Comparison of ENCODE assay signal across 8 cellular contexts in the genomic region with DNA sequence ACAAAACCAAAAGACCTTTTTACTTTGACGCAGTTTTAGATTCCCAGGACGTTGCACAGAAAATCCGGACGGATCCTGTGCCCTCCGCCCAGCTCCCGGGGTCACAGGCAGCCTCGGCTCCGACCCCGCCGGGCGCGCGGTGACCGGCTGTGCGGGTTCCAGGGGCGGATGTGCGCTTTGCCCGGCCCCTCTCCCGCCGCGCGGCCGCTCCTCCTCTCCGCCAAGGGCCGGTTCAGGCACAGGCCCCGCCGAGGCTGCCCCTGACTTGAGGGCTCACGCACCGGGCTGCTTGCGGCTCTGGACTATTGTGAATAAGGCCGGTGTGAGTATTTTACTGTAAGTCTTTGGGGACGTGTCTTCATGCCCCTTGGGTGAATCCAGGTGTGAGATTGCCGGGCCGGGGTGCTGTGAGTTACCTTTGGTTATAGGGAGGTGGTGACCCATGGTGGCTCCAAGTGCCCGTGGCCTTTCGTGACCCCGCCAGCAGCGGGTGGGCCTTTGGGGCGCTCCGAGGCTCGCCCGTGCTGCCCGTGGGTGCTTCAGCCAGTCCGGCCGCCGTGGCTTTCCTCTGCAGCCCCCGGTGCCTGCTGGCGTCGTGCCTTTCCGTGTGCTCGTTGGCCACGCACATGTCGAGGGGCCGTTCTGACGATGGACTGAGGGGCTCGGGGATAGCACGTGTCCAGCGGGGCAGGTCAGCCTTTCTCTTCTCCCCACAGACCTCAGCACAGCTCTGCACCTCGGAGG. TPM values are rescaled to one million over a fixed set of nuclear protein-coding genes. Genes with fewer than 3 reads are reported as not detected.
DNase-seq lines count a peak whose midpoint lies in the region; TF ChIP-seq lines count a peak whose summit lies in the region.

No MANE protein-coding gene starts in this region.

- no peak overlapping the region for H3K27ac Mint-ChIP-seq in glutamatergic neuron (ENCODE audit: unreplicated experiment)

- no peaks in the 10 kb centered on the region for H4K20me1 ChIP-seq in SU-DHL-6 (ENCODE audit: low read depth, low read length)

- H3K27ac ChIP-seq in SU-DHL-6 (ENCODE audit: low read depth, low read length) (no peak overlapping the region), rectal smooth muscle tissue (ENCODE audit: low read depth, low read length) (peak overlapping the region; percentile 7)

- no peak for TF ChIP-seq CTCF in GM13977 (IDR thresholded peaks at IDR 0.05; ENCODE audit: extremely low read depth, insufficient read depth, missing control alignments)
- TF ChIP-seq CTCF in HFF-Myc (IDR thresholded peaks at IDR 0.05; ENCODE audit: low read depth, low read length, missing control alignments), result no peak
- no peak for TF ChIP-seq CTCF in SU-DHL-6 (IDR thresholded peaks at IDR 0.05; ENCODE audit: insufficient read depth, low read length, poor library complexity, severe bottlenecking)
- no peak for TF ChIP-seq CTCF in glutamatergic neuron (IDR thresholded peaks at IDR 0.05; ENCODE audit: partially characterized antibody, unreplicated experiment)

- H3K4me3 Mint-ChIP-seq in glutamatergic neuron (ENCODE audit: unreplicated experiment), result peak overlapping the region; percentile 84

- H3K27me3 Mint-ChIP-seq in glutamatergic neuron (ENCODE audit: unreplicated experiment), result peaks cover 6% of the 10 kb centered on the region

- peak overlapping the region; percentile 72 for H3K4me2 ChIP-seq in SU-DHL-6 (ENCODE audit: low read depth, low read length, poor library complexity, severe bottlenecking)

- H3K4me1 Mint-ChIP-seq in glutamatergic neuron (ENCODE audit: low read depth, unreplicated experiment), result no peaks in the 10 kb centered on the region

- no peaks in the 10 kb centered on the region for H3K27me3 ChIP-seq in SU-DHL-6 (ENCODE audit: low read length)
- no peaks in the 10 kb centered on the region for H3K27me3 ChIP-seq in rectal smooth muscle tissue (ENCODE audit: control insufficient read depth, insufficient read depth, low read length)

- no peaks in the 10 kb centered on the region for H3K79me2 ChIP-seq in SU-DHL-6 (ENCODE audit: insufficient read depth, low read length)

- H3K4me3 ChIP-seq in HFF-Myc (replicated peaks; ENCODE audit: low read depth, low read length) (peak overlapping the region; percentile 45), SU-DHL-6 (ENCODE audit: insufficient read depth, low read length, poor library complexity, severe bottlenecking) (peak overlapping the region; percentile 55), rectal smooth muscle tissue (ENCODE audit: low read length) (peak overlapping the region; percentile 46)

- in situ Hi-C loops in GM13977 (cut with MboI; ENCODE audit: low pct_unique_long_range_greater_than_20kb, low sequenced_read_pairs, unreplicated experiment), result no loop called here

- H3F3A ChIP-seq in SU-DHL-6 (ENCODE audit: insufficient read depth), result no peaks in the 10 kb centered on the region

- peak overlapping the region; percentile 53 for H3K9ac ChIP-seq in SU-DHL-6 (ENCODE audit: low read length)
- H3K9ac ChIP-seq in rectal smooth muscle tissue (ENCODE audit: low read length), result peak overlapping the region; percentile 1

- DNase-seq in GM13977 (ENCODE audit: low spot score) (peak; percentile 65), HFF-Myc (ENCODE audit: extremely low read depth, low read depth) (no peak), glutamatergic neuron (peak; percentile 50), NCI-H1105 treated with DMSO at 0.1 percent for 48 hours (lab: John Stamatoyannopoulos, UW) (no peak), epidermal melanocyte (ENCODE audit: insufficient read length, low spot score) (no peak), NOMO-1 treated with dmso at 0.1 percent for 144 hours (lab: John Stamatoyannopoulos, UW; ENCODE audit: unreplicated experiment) (no peak)

- H2AFZ ChIP-seq in SU-DHL-6 (ENCODE audit: low read depth, low read length, severe bottlenecking), result peak overlapping the region; percentile 95

- peaks cover 13% of the 10 kb centered on the region for H3K36me3 Mint-ChIP-seq in glutamatergic neuron (ENCODE audit: unreplicated experiment)

- H3K9me3 ChIP-seq in SU-DHL-6 (ENCODE audit: insufficient read depth, low read length), result peaks cover 12% of the 10 kb centered on the region; the same call in 1 of the 2 replicates

- H3K36me3 ChIP-seq in SU-DHL-6 (ENCODE audit: low read length) (no peaks in the 10 kb centered on the region), rectal smooth muscle tissue (ENCODE audit: control insufficient read depth, insufficient read depth, low read length) (no peaks in the 10 kb centered on the region)

- H3K9me3 Mint-ChIP-seq in glutamatergic neuron (ENCODE audit: unreplicated experiment), result peaks cover 7% of the 10 kb centered on the region

- peaks cover 2% of the 10 kb centered on the region for H3K4me1 ChIP-seq in rectal smooth muscle tissue (ENCODE audit: control insufficient read depth, insufficient read depth, low read length)

- H3K9me2 ChIP-seq in SU-DHL-6 (replicated peaks; ENCODE audit: insufficient read depth, low read length), result no peaks in the 10 kb centered on the region

RNA-seq across cellular contexts. Expression of gene NOC4L, which starts 45.9 kb away (rescaled TPM):
- 17.8 TPM for total RNA-seq in glutamatergic neuron (ENCODE audit: unreplicated experiment)

RNA-seq across cellular contexts. Expression of gene DDX51, which starts 46.1 kb away (rescaled TPM):
- total RNA-seq in glutamatergic neuron (ENCODE audit: unreplicated experiment), result 24.9 TPM

Comparison
In these comparisons a context has a peak if more than half of its experiments do, and no peak if none do; other contexts are left out.
1. DNase-seq: peak in GM13977 (single experiment) and glutamatergic neuron (single experiment); none in HFF-Myc (single experiment), NCI-H1105 treated with DMSO at 0.1 percent for 48 hours (single experiment), epidermal melanocyte (single experiment) and NOMO-1 treated with dmso at 0.1 percent for 144 hours (single experiment).
2. Peak in every context shown above with its lines, with median percentiles within 50 percentile points of each other: H3K4me3 ChIP-seq.